ENCODE assay signal across 21 cellular contexts in genomic region chr4:108426493-108426892, GRCh38.
DNase-seq lines count a peak whose midpoint lies in the region; ATAC-seq and TF ChIP-seq lines count a peak whose summit lies in the region.
"Had no signal": no experiment of that assay in that cellular context is flagged by ENCODE, and none has a peak within 500 bp of the region (broad histone marks: within the 10 kb centered on the region; RNA-seq: fewer than 3 reads in every experiment).

No MANE protein-coding gene starts in this region.

- H2AFZ ChIP-seq in smooth muscle cell (ENCODE audit: low read depth), result no peak overlapping the region
- H2AFZ ChIP-seq in hepatocyte, result no peak overlapping the region

- H3K4me3 ChIP-seq in brain microvascular endothelial cell (ENCODE audit: low read depth, low read length) (no peak overlapping the region), smooth muscle cell (no peak overlapping the region), hepatocyte (no peak overlapping the region)

- H3K9me3 ChIP-seq in smooth muscle cell (replicated peaks; ENCODE audit: low read depth) (no peaks in the 10 kb centered on the region), hepatocyte (ENCODE audit: low read depth) (no peaks in the 10 kb centered on the region)

- H3K9ac ChIP-seq in smooth muscle cell (ENCODE audit: low read depth), result no peak overlapping the region

- peaks cover 17% of the 10 kb centered on the region for H3K4me1 Mint-ChIP-seq in activated T-cell treated with anti-CD3 and anti-CD28 coated beads, Interleukin-2, amount 50 U/mL, for 4 hours (ENCODE audit: low read depth)
- H3K4me1 Mint-ChIP-seq in stimulated activated naive B cell treated with anti-CD40 and anti-IgM and Interleukin-4, amounts not matched to agents 10 μg/mL and 1 μg/mL and 100 μg/mL, for 72 hours, result no peaks in the 10 kb centered on the region
- H3K4me1 Mint-ChIP-seq: brain had no signal

- DNase-seq in activated T-cell treated with anti-CD3 and anti-CD28 coated beads, Interleukin-2, amount 50 U/mL, for 4 hours, result no peak
- no peak for DNase-seq in activated T-cell treated with anti-CD3 and anti-CD28 coated beads, Interleukin-2, amount 50 U/mL, for 48 hours
- DNase-seq in M059J (ENCODE audit: low read depth) (peak; percentile 36), brain microvascular endothelial cell (peak; percentile 31), smooth muscle cell (lab: John Stamatoyannopoulos, UW; ENCODE audit: unreplicated experiment) (no peak), hepatocyte (ENCODE audit: low spot score) (no peak)
- no peak for DNase-seq in stimulated activated naive B cell treated with anti-CD40 and anti-IgM and Interleukin-4, amounts not matched to agents 10 μg/mL and 1 μg/mL and 100 μg/mL, for 72 hours
- DNase-seq: ACHN; activated CD4-positive, alpha-beta T cell treated with anti-CD3 and anti-CD28 coated beads, Interleukin-2, amount 10 ng/mL, durations not matched to agents 24 days and 14 days; hypothalamus; KG1; NCI-H146; NCI-H226; nucleus accumbens; Right ventricle myocardium superior; stimulated activated CD4-positive, alpha-beta T cell treated with anti-CD3 and anti-CD28 coated beads, Interleukin-4, amount 100 ng/mL, for 4 hours; trophoblast cell had no signal

- H3K4me2 ChIP-seq in smooth muscle cell (peak overlapping the region; percentile 76), hepatocyte (no peak overlapping the region)

- H3K36me3 Mint-ChIP-seq in activated T-cell treated with anti-CD3 and anti-CD28 coated beads, Interleukin-2, amount 50 U/mL, for 4 hours (ENCODE audit: insufficient read depth), result no peaks in the 10 kb centered on the region
- no peaks in the 10 kb centered on the region for H3K36me3 Mint-ChIP-seq in stimulated activated naive B cell treated with anti-CD40 and anti-IgM and Interleukin-4, amounts not matched to agents 10 μg/mL and 1 μg/mL and 100 μg/mL, for 72 hours
- H3K36me3 Mint-ChIP-seq: brain had no signal

- H3K9me3 Mint-ChIP-seq in activated T-cell treated with anti-CD3 and anti-CD28 coated beads, Interleukin-2, amount 50 U/mL, for 4 hours, result peaks cover 12% of the 10 kb centered on the region
- peaks cover 9 to 18% of the 10 kb centered on the region in 2 donors for H3K9me3 Mint-ChIP-seq in stimulated activated naive B cell treated with anti-CD40 and anti-IgM and Interleukin-4, amounts not matched to agents 10 μg/mL and 1 μg/mL and 100 μg/mL, for 72 hours

- no peaks in the 10 kb centered on the region for H3K27me3 ChIP-seq in brain microvascular endothelial cell (replicated peaks)
- no peaks in the 10 kb centered on the region for H3K27me3 ChIP-seq in smooth muscle cell (ENCODE audit: low read depth)
- H3K27me3 ChIP-seq in hepatocyte, result no peaks in the 10 kb centered on the region

- H3K36me3 ChIP-seq in brain microvascular endothelial cell (replicated peaks) (no peaks in the 10 kb centered on the region), smooth muscle cell (ENCODE audit: low read depth) (no peaks in the 10 kb centered on the region), hepatocyte (replicated peaks; ENCODE audit: insufficient read depth, low read depth) (no peaks in the 10 kb centered on the region)

- H3K4me1 ChIP-seq in smooth muscle cell (ENCODE audit: low read depth) (peaks cover 3% of the 10 kb centered on the region), hepatocyte (ENCODE audit: insufficient read depth) (no peaks in the 10 kb centered on the region)

- no peaks in the 10 kb centered on the region for H3K27me3 Mint-ChIP-seq in activated T-cell treated with anti-CD3 and anti-CD28 coated beads, Interleukin-2, amount 50 U/mL, for 4 hours (ENCODE audit: low read depth)
- H3K27me3 Mint-ChIP-seq in stimulated activated naive B cell treated with anti-CD40 and anti-IgM and Interleukin-4, amounts not matched to agents 10 μg/mL and 1 μg/mL and 100 μg/mL, for 72 hours, result no peaks in the 10 kb centered on the region
- H3K27me3 Mint-ChIP-seq: brain had no signal

- H3K27ac ChIP-seq in brain microvascular endothelial cell, result peak overlapping the region; percentile 80
- H3K27ac ChIP-seq in smooth muscle cell (ENCODE audit: low read depth), result peak overlapping the region; percentile 84
- H3K27ac ChIP-seq in hepatocyte, result no peak overlapping the region

- no peaks in the 10 kb centered on the region for H3K9me2 ChIP-seq in hepatocyte (replicated peaks; ENCODE audit: insufficient read depth)

- ATAC-seq in activated T-cell treated with anti-CD3 and anti-CD28 coated beads, Interleukin-2, amount 50 U/mL, for 4 hours, result peak; percentile 64 to 70
- ATAC-seq in GM18505 (IDR thresholded peaks at IDR 0.05; ENCODE audit: unreplicated experiment), result no peak
- ATAC-seq in stimulated activated naive B cell treated with anti-CD40 and anti-IgM and Interleukin-4, amounts not matched to agents 10 μg/mL and 1 μg/mL and 100 μg/mL, for 72 hours (replicated peaks), result no peak
- ATAC-seq: sciatic nerve had no signal

- TF ChIP-seq CTCF in brain microvascular endothelial cell (IDR thresholded peaks at IDR 0.05; ENCODE audit: low read depth, low read length, missing control alignments) (no peak), smooth muscle cell (IDR thresholded peaks at IDR 0.05; ENCODE audit: borderline replicate concordance, insufficient read depth, poor library complexity, severe bottlenecking) (no peak), hepatocyte (IDR thresholded peaks at IDR 0.05; ENCODE audit: poor library complexity) (no peak)

- H3K27ac Mint-ChIP-seq in stimulated activated naive B cell treated with anti-CD40 and anti-IgM and Interleukin-4, amounts not matched to agents 10 μg/mL and 1 μg/mL and 100 μg/mL, for 72 hours, result no peak overlapping the region
- H3K27ac Mint-ChIP-seq: activated CD4-positive, alpha-beta T cell treated with anti-CD3 and anti-CD28 coated beads, Interleukin-2, amount 10 ng/mL, durations not matched to agents 24 days and 14 days; activated T-helper 1 cell treated with anti-CD3 and anti-CD28 coated beads, Interleukin-12 subunit alpha, Interleukin-12 subunit beta, Interleukin-2, Interleukin-4 antibody, amounts not matched to agents 30 ng/mL and 10 ng/mL and 1 ng/mL, durations not matched to agents 14 hours and 24 hours and 36 hours had no signal

- H4K20me1 ChIP-seq in smooth muscle cell (ENCODE audit: low read depth) (no peaks in the 10 kb centered on the region), hepatocyte (ENCODE audit: insufficient read depth, poor library complexity, severe bottlenecking) (no peaks in the 10 kb centered on the region)

- no peak for TF ChIP-seq POLR2A in GM18505 (IDR thresholded peaks at IDR 0.05; ENCODE audit: borderline replicate concordance, extremely low read depth, insufficient read depth, insufficient read length)

- in situ Hi-C loops in brain microvascular endothelial cell (cut with HindIII; ENCODE audit: low pct_ligation_motif_present, low sequenced_read_pairs), result no loop called here

- H3F3A ChIP-seq in smooth muscle cell (ENCODE audit: low read depth), result peaks cover 13% of the 10 kb centered on the region

- H3K4me3 Mint-ChIP-seq in activated T-cell treated with anti-CD3 and anti-CD28 coated beads, Interleukin-2, amount 50 U/mL, for 4 hours, result no peak overlapping the region
- no peak overlapping the region for H3K4me3 Mint-ChIP-seq in stimulated activated naive B cell treated with anti-CD40 and anti-IgM and Interleukin-4, amounts not matched to agents 10 μg/mL and 1 μg/mL and 100 μg/mL, for 72 hours
- H3K4me3 Mint-ChIP-seq: activated CD4-positive, alpha-beta T cell treated with anti-CD3 and anti-CD28 coated beads, Interleukin-2, amount 10 ng/mL, durations not matched to agents 24 days and 14 days; activated T-helper 1 cell treated with anti-CD3 and anti-CD28 coated beads, Interleukin-12 subunit alpha, Interleukin-12 subunit beta, Interleukin-2, Interleukin-4 antibody, amounts not matched to agents 30 ng/mL and 10 ng/mL and 1 ng/mL, durations not matched to agents 14 hours and 24 hours and 36 hours had no signal

- H3K79me2 ChIP-seq in smooth muscle cell (ENCODE audit: low read depth) (no peaks in the 10 kb centered on the region), hepatocyte (no peaks in the 10 kb centered on the region)

- 40% methylated on average over 3 of the region's 3 CpGs for WGBS in smooth muscle cell (ENCODE audit: low lambda C conversion rate)
- WGBS in hepatocyte (ENCODE audit: low lambda C conversion rate, missing lambda C conversion rate), result 77% methylated on average over 3 of the region's 3 CpGs

Comparison
In these comparisons a context has a peak if more than half of its experiments do, and no peak if none do; other contexts are left out.
1. ATAC-seq: peak in activated T-cell treated with anti-CD3 and anti-CD28 coated beads, Interleukin-2, amount 50 U/mL, for 4 hours (2 of 2); none in GM18505 (single experiment) and stimulated activated naive B cell treated with anti-CD40 and anti-IgM and Interleukin-4, amounts not matched to agents 10 μg/mL and 1 μg/mL and 100 μg/mL, for 72 hours (0 of 2).
2. DNase-seq: peak in M059J (single experiment) and brain microvascular endothelial cell (single experiment); none in activated T-cell treated with anti-CD3 and anti-CD28 coated beads, Interleukin-2, amount 50 U/mL, for 4 hours (single experiment), activated T-cell treated with anti-CD3 and anti-CD28 coated beads, Interleukin-2, amount 50 U/mL, for 48 hours (0 of 2), smooth muscle cell (single experiment), hepatocyte (single experiment) and stimulated activated naive B cell treated with anti-CD40 and anti-IgM and Interleukin-4, amounts not matched to agents 10 μg/mL and 1 μg/mL and 100 μg/mL, for 72 hours (single experiment).